13 cellular contexts compared by ENCODE assay signal in the genomic region with DNA sequence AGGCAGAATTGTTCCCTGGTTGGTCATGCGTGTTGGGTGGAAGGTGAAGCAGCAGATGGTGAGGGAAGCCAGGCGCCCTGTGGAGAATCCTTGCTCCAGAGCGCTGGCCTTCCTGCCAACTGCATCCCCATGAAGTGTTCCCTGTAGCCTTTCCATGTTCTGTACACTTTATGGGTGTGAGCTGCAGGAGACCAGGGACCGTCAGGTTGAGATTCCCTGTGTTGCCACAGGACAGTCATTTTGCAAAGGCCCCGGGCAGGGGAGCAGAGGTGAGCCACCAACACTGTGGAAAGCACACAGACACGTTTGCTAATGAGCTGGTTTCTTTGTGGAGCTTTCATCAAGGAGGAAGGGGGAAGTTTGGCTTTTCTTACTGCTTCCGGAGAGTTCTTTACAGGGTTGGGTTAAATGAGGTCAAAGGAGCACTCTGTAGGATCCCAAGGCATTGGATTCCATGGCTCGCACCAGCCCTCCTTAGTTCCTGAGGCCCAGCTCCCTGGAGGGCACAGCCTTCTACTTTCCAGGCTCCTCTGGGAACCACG. TPM values are rescaled to one million over a fixed set of nuclear protein-coding genes. Genes with fewer than 3 reads are reported as not detected.
DNase-seq lines count a peak whose midpoint lies in the region; ATAC-seq and TF ChIP-seq lines count a peak whose summit lies in the region.
"Had no signal": no experiment of that assay in that cellular context is flagged by ENCODE, and none has a peak within 500 bp of the region (broad histone marks: within the 10 kb centered on the region; RNA-seq: fewer than 3 reads in every experiment).

No MANE protein-coding gene starts in this region.

- no peak for TF ChIP-seq CTCF in right lobe of liver (IDR thresholded peaks at IDR 0.05)

- WGBS in right lobe of liver (ENCODE audit: insufficient coverage, low coverage, low lambda C conversion rate, missing lambda C conversion rate): 46% methylated on average over 4 of the region's 9 CpGs
- 51% methylated on average over 9 of the region's 9 CpGs for WGBS in thymus

- H3K27ac Mint-ChIP-seq in activated naive CD4-positive, alpha-beta T cell treated with anti-CD3 and anti-CD28 coated beads, Interleukin-2, amount 50 U/mL, for 72 hours: peak overlapping the region; percentile 90 to 96

- peak; percentile 23 to 52 for ATAC-seq in activated naive CD4-positive, alpha-beta T cell treated with anti-CD3 and anti-CD28 coated beads, Interleukin-2, amount 50 U/mL, for 72 hours
- peak; percentile 21 to 47 (median 35) for ATAC-seq in right lobe of liver
- ATAC-seq: SK-N-SH treated with all-trans-retinoic acid at 6 μM for 48 hours had no signal

- H3K36me3 ChIP-seq in right lobe of liver (peaks cover 0 to 6% (median 0%) of the 10 kb centered on the region in 4 donors), thymus (ENCODE audit: control insufficient read depth, insufficient read depth) (peaks cover 19% of the 10 kb centered on the region)
- H3K36me3 ChIP-seq: BE2C had no signal

- intact Hi-C loops in right lobe of liver (cut with DNase I): no loop called here

- TF ChIP-seq POLR2A in right lobe of liver (IDR thresholded peaks at IDR 0.05): no peak

- peak; percentile 73 for DNase-seq in activated effector memory CD4-positive, alpha-beta T cell treated with anti-CD3 and anti-CD28 coated beads, Interleukin-2, amount 50 U/mL, for 16 hours
- DNase-seq in activated effector memory CD4-positive, alpha-beta T cell treated with Interleukin-2 at 50 U/mL for 16 hours: no peak
- peak in 1 of 2 donors; percentile 69 for DNase-seq in activated naive CD4-positive, alpha-beta T cell treated with anti-CD3 and anti-CD28 coated beads, Interleukin-2, amount 50 U/mL, for 72 hours (ENCODE audit: low spot score in 2 of 2)
- DNase-seq in right lobe of liver (no peak), nucleus accumbens (lab: John Stamatoyannopoulos, UW) (no peak), HUDEP-2 (lab: John Stamatoyannopoulos, UW; ENCODE audit: unreplicated experiment in 76 of 76) (no peak), NCI-H2081 (lab: John Stamatoyannopoulos, UW) (no peak)
- DNase-seq: BE2C, testis had no signal

- H3K4me1 ChIP-seq in right lobe of liver: peaks cover 0 to 57% (median 13%) of the 10 kb centered on the region in 4 donors
- peaks cover 42% of the 10 kb centered on the region for H3K4me1 ChIP-seq in thymus (ENCODE audit: control insufficient read depth, insufficient read depth, low read length)
- H3K4me1 ChIP-seq: BE2C had no signal

- H3K9me3 Mint-ChIP-seq in activated naive CD4-positive, alpha-beta T cell treated with anti-CD3 and anti-CD28 coated beads, Interleukin-2, amount 50 U/mL, for 72 hours: peaks cover 0 to 10% of the 10 kb centered on the region in 2 donors

- H3K9me3 ChIP-seq in right lobe of liver (no peaks in the 10 kb centered on the region), thymus (ENCODE audit: control insufficient read depth) (no peaks in the 10 kb centered on the region)
- H3K9me3 ChIP-seq: ascending aorta, BE2C, testis had no signal

- H3K27me3 ChIP-seq in right lobe of liver (no peaks in the 10 kb centered on the region), thymus (ENCODE audit: control insufficient read depth, insufficient read depth) (no peaks in the 10 kb centered on the region)
- H3K27me3 ChIP-seq: ascending aorta, BE2C, testis had no signal

- peaks cover 22 to 24% of the 10 kb centered on the region in 2 donors for H3K36me3 Mint-ChIP-seq in activated naive CD4-positive, alpha-beta T cell treated with anti-CD3 and anti-CD28 coated beads, Interleukin-2, amount 50 U/mL, for 72 hours

- H3K27ac ChIP-seq in right lobe of liver (peak overlapping the region in 2 of 3 donors; percentile 16 to 18), thymus (ENCODE audit: low read depth) (peak overlapping the region; percentile 64)

- H3K4me3 ChIP-seq in right lobe of liver (no peak overlapping the region), thymus (ENCODE audit: low read length) (no peak overlapping the region)
- H3K4me3 ChIP-seq: ascending aorta, testis had no signal

RNA-seq across cellular contexts. Expression of a gene that starts 32.1 kb away (rescaled TPM):
- total RNA-seq in activated naive CD4-positive, alpha-beta T cell treated with anti-CD3 and anti-CD28 coated beads, Interleukin-2, amount 50 U/mL, for 72 hours: 10 to 100 TPM; 30.7 to 53.6 TPM
- 10 to 100 TPM; 22.1 to 39.0 (median 28.4) TPM for total RNA-seq in right lobe of liver
- polyA plus RNA-seq in thymus: 60.0 TPM

RNA-seq across cellular contexts. Expression of a gene that starts 51.5 kb away (rescaled TPM):
- total RNA-seq in activated naive CD4-positive, alpha-beta T cell treated with anti-CD3 and anti-CD28 coated beads, Interleukin-2, amount 50 U/mL, for 72 hours: under 1 TPM in 1 of 2 donors, not detected in 1; 0.14 TPM
- not detected for total RNA-seq in right lobe of liver
- polyA plus RNA-seq in thymus: 0.18 TPM
- total RNA-seq: ascending aorta, MCF 10A had no signal
